ENCODE assay signal across 30 cellular contexts in genomic region chr2:45672138-45672537, GRCh38.
"Had no signal": no experiment of that assay in that cellular context is flagged by ENCODE, and none has a peak within 500 bp of the region (broad histone marks: within the 10 kb centered on the region; RNA-seq: fewer than 3 reads in every experiment).

No MANE protein-coding gene starts in this region.

- H3K27me3 ChIP-seq: adrenal gland, body of pancreas, brain microvascular endothelial cell, breast epithelium had no signal

- H3K9me3 ChIP-seq: adrenal gland, body of pancreas, breast epithelium had no signal

- H3K36me3 ChIP-seq: adrenal gland, brain microvascular endothelial cell, breast epithelium had no signal

- FAIRE-seq: astrocyte, TTC549 had no signal

- DNase-seq: activated B cell treated with CpG ODN at 0.5 μM for 24 hours; activated CD4-positive, alpha-beta memory T cell treated with anti-CD3 and anti-CD28 coated beads for 36 hours; activated CD4-positive, alpha-beta T cell treated with anti-CD3 and anti-CD28 coated beads for 4 hours; activated CD4-positive, alpha-beta T cell treated with anti-CD3 and anti-CD28 coated beads, Interleukin-2, amount 10 ng/mL, durations not matched to agents 24 days and 14 days; activated CD4-positive, alpha-beta T cell treated with anti-CD3 and anti-CD28 coated beads, Interleukin-2, amount 50 U/mL, for 1 hour; activated CD4-positive, alpha-beta T cell treated with anti-CD3 and anti-CD28 coated beads, Interleukin-2, amount 50 U/mL, for 4 hours; activated CD4-positive, CD25-positive, alpha-beta regulatory T cell treated with anti-CD3 and anti-CD28 coated beads, Interleukin-2, amount 50 U/mL, for 72 hours; activated CD8-positive, alpha-beta memory T cell treated with anti-CD3 and anti-CD28 coated beads, Interleukin-2, amount 50 U/mL, for 4 hours; activated CD8-positive, alpha-beta T cell treated with anti-CD3 and anti-CD28 coated beads for 36 hours; activated effector memory CD4-positive, alpha-beta T cell treated with anti-CD3 and anti-CD28 coated beads, Interleukin-2, amount 50 U/mL, for 16 hours; activated gamma-delta T cell treated with Interleukin-2 at 50 U/mL for 16 hours; activated naive CD4-positive, alpha-beta T cell; activated naive CD4-positive, alpha-beta T cell treated with anti-CD3 and anti-CD28 coated beads for 36 hours; activated naive CD4-positive, alpha-beta T cell treated with anti-CD3 and anti-CD28 coated beads, Interleukin-2, amount 50 U/mL, for 16 hours; activated naive CD8-positive, alpha-beta T cell treated with anti-CD3 and anti-CD28 coated beads for 36 hours; activated T-cell treated with anti-CD3 and anti-CD28 coated beads for 4 hours; activated T-cell treated with anti-CD3 and anti-CD28 coated beads, Interleukin-2, amount 50 U/mL, for 1 hour; activated T-cell treated with anti-CD3 and anti-CD28 coated beads, Interleukin-2, amount 50 U/mL, for 4 hours; activated T-cell treated with anti-CD3 and anti-CD28 coated beads, Interleukin-2, amount 50 U/mL, for 72 hours; adrenal gland; amniotic stem cell; aorta; body of pancreas; brain microvascular endothelial cell; central memory CD4-positive, alpha-beta T cell; T-helper 2 cell; T-helper 9 cell had no signal

- H3K4me3 ChIP-seq: adrenal gland, body of pancreas, breast epithelium had no signal

- H3K27ac ChIP-seq: adrenal gland, body of pancreas, brain microvascular endothelial cell, breast epithelium had no signal
